Comparison of ENCODE assay signal across 14 cellular contexts in the genomic region with DNA sequence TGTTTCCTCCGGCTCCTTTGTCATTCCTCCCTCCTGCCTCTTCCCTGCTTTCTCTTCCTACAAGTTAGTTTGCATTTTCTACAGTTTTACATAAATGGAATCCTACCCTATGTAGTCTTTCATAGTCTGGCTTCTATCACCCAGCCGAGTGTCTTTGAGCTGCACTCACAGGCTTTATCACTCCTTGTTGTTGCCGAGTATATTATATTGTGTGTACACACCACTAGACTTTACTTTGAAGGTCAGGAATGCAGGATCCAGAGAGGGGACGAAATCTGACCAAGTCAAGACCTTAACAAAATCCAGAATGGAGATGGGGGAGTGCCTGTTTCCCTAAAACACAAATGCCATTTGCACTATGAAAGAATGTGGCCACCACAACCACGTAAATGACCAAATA.
DNase-seq lines count a peak whose midpoint lies in the region; ATAC-seq, FAIRE-seq and TF ChIP-seq lines count a peak whose summit lies in the region.
"Had no signal": no experiment of that assay in that cellular context is flagged by ENCODE, and none has a peak within 500 bp of the region (broad histone marks: within the 10 kb centered on the region; RNA-seq: fewer than 3 reads in every experiment).

No MANE protein-coding gene starts in this region.

- H3K4me2 ChIP-seq in DOHH2 (ENCODE audit: low read length) (peak overlapping the region; percentile 43), astrocyte (ENCODE audit: low read length) (no peak overlapping the region)

- no peaks in the 10 kb centered on the region for H3K9me3 Mint-ChIP-seq in astrocyte (ENCODE audit: unreplicated experiment)

- no peaks in the 10 kb centered on the region for H3F3A ChIP-seq in DOHH2 (ENCODE audit: control insufficient read depth, insufficient read depth)

- no peak for FAIRE-seq in astrocyte (lab: Jason Lieb, UNC)
- FAIRE-seq: H54 had no signal

- H3K27ac ChIP-seq in DOHH2 (ENCODE audit: low read depth, low read length): no peak overlapping the region
- H3K27ac ChIP-seq in astrocyte (ENCODE audit: low read depth, low read length): no peak overlapping the region
- H3K27ac ChIP-seq in mesodermal cell (ENCODE audit: low read depth, low read length, severe bottlenecking): peak overlapping the region; percentile 36
- no peak overlapping the region for H3K27ac ChIP-seq in ovary
- H3K27ac ChIP-seq in effector memory CD4-positive, alpha-beta T cell (ENCODE audit: insufficient read depth, low read length, poor library complexity, severe bottlenecking): no peak overlapping the region
- H3K27ac ChIP-seq: neutrophil had no signal

- H2AFZ ChIP-seq in astrocyte (ENCODE audit: low read depth, low read length): no peak overlapping the region

- no peaks in the 10 kb centered on the region for H3K36me3 ChIP-seq in DOHH2 (ENCODE audit: control insufficient read depth, low read length)
- peaks cover 3% of the 10 kb centered on the region for H3K36me3 ChIP-seq in astrocyte (ENCODE audit: insufficient read depth, low read length)
- no peaks in the 10 kb centered on the region for H3K36me3 ChIP-seq in mesodermal cell (ENCODE audit: control insufficient read depth, insufficient read depth, low read length)
- no peaks in the 10 kb centered on the region for H3K36me3 ChIP-seq in ovary
- H3K36me3 ChIP-seq in effector memory CD4-positive, alpha-beta T cell (ENCODE audit: control insufficient read depth, insufficient read depth, low read length): no peaks in the 10 kb centered on the region
- H3K36me3 ChIP-seq: neutrophil had no signal

- H4K20me1 ChIP-seq in DOHH2 (ENCODE audit: control insufficient read depth, insufficient read depth, low read depth, low read length) (no peaks in the 10 kb centered on the region), astrocyte (ENCODE audit: insufficient read depth, low read length) (peaks cover 58% of the 10 kb centered on the region)

- H3K4me1 ChIP-seq in DOHH2 (ENCODE audit: control insufficient read depth, low read length) (peaks cover 11% of the 10 kb centered on the region), astrocyte (ENCODE audit: insufficient read depth, low read length) (peaks cover 3% of the 10 kb centered on the region), mesodermal cell (ENCODE audit: control insufficient read depth, insufficient read depth, low read length, poor library complexity, severe bottlenecking) (peaks cover 4% of the 10 kb centered on the region), ovary (ENCODE audit: insufficient read depth) (peaks cover 5% of the 10 kb centered on the region)
- H3K4me1 ChIP-seq in effector memory CD4-positive, alpha-beta T cell (ENCODE audit: control insufficient read depth, insufficient read depth, low read length, poor library complexity, severe bottlenecking): no peaks in the 10 kb centered on the region

- peak overlapping the region; percentile 83 for H3K27ac Mint-ChIP-seq in astrocyte (ENCODE audit: unreplicated experiment)

- intact Hi-C loops in ovary (cut with DNase I): no loop called here

- H3K27me3 ChIP-seq in DOHH2 (ENCODE audit: control insufficient read depth, low read length) (peaks cover 15% of the 10 kb centered on the region), astrocyte (ENCODE audit: insufficient read depth, low read length) (no peaks in the 10 kb centered on the region), ovary (no peaks in the 10 kb centered on the region)
- no peaks in the 10 kb centered on the region for H3K27me3 ChIP-seq in effector memory CD4-positive, alpha-beta T cell (replicated peaks; ENCODE audit: control insufficient read depth, insufficient read depth, low read length, poor library complexity, severe bottlenecking)
- H3K27me3 ChIP-seq: neutrophil had no signal

- 58 to 60% methylated on average over 1 to 2 of the region's 5 CpGs for WGBS in mesodermal cell (ENCODE audit: insufficient coverage in 2 of 2), 2 experiments
- WGBS in ovary, 3 donors: 34 to 47% (median 36%) methylated on average over 5 of the region's 5 CpGs

- H3K79me2 ChIP-seq in DOHH2 (ENCODE audit: control insufficient read depth, low read length) (no peaks in the 10 kb centered on the region), astrocyte (ENCODE audit: insufficient read depth, low read length) (peaks cover 72% of the 10 kb centered on the region)

- H3K9me2 ChIP-seq in DOHH2 (replicated peaks; ENCODE audit: control insufficient read depth, low read length): no peaks in the 10 kb centered on the region

- H3K9ac ChIP-seq in astrocyte (ENCODE audit: low read length): no peak overlapping the region

- DNase-seq in astrocyte (ENCODE audit: low read depth) (no peak), AML-193 (lab: John Stamatoyannopoulos, UW) (no peak), ovary (no peak)
- no peak for DNase-seq in effector memory CD4-positive, alpha-beta T cell
- DNase-seq: NCI-H2081; stimulated activated CD4-positive, alpha-beta T cell treated with anti-CD3 and anti-CD28 coated beads, Interleukin-4, amount 100 ng/mL, for 4 hours; SW 1271 had no signal

- no peak for TF ChIP-seq EP300 in ovary (IDR thresholded peaks at IDR 0.05)

- no peak overlapping the region for H3K4me3 Mint-ChIP-seq in astrocyte (ENCODE audit: unreplicated experiment)
- H3K4me3 Mint-ChIP-seq: brain had no signal

- no peak for TF ChIP-seq CTCF in DOHH2 (IDR thresholded peaks at IDR 0.05; ENCODE audit: low read depth, low read length, poor library complexity, severe bottlenecking)
- TF ChIP-seq CTCF in astrocyte (IDR thresholded peaks at IDR 0.05; ENCODE audit: insufficient read depth, low read depth, low read length): no peak
- TF ChIP-seq CTCF in ovary (IDR thresholded peaks at IDR 0.05): no peak

- TF ChIP-seq POLR2A in ovary (IDR thresholded peaks at IDR 0.05): no peak

- peaks cover 30% of the 10 kb centered on the region for H3K4me1 Mint-ChIP-seq in astrocyte (ENCODE audit: low read depth, unreplicated experiment)
- H3K4me1 Mint-ChIP-seq: brain had no signal

- peak; percentile 17 for ATAC-seq in HG02852 (IDR thresholded peaks at IDR 0.05; ENCODE audit: unreplicated experiment)
- ATAC-seq in HG02623 (IDR thresholded peaks at IDR 0.05; ENCODE audit: unreplicated experiment): no peak

- H3K4me3 ChIP-seq in DOHH2 (ENCODE audit: low read length) (peak overlapping the region; percentile 27; the same call in 1 of the 2 replicates), astrocyte (ENCODE audit: insufficient read depth, low read depth, low read length) (no peak overlapping the region), mesodermal cell (ENCODE audit: extremely low read depth, insufficient read depth, low read length, poor library complexity, severe bottlenecking) (no peak overlapping the region), ovary (no peak overlapping the region)
- no peak overlapping the region for H3K4me3 ChIP-seq in effector memory CD4-positive, alpha-beta T cell (ENCODE audit: insufficient read depth, low read depth, low read length, poor library complexity, severe bottlenecking)

- H3K27me3 Mint-ChIP-seq in astrocyte (ENCODE audit: low read depth, unreplicated experiment): no peaks in the 10 kb centered on the region

- no peaks in the 10 kb centered on the region for H3K9me3 ChIP-seq in DOHH2 (ENCODE audit: control insufficient read depth, insufficient read depth, low read length)
- H3K9me3 ChIP-seq in astrocyte (ENCODE audit: insufficient read depth, low read depth, low read length): no peaks in the 10 kb centered on the region
- H3K9me3 ChIP-seq in mesodermal cell (ENCODE audit: control insufficient read depth, low read length): no peaks in the 10 kb centered on the region
- H3K9me3 ChIP-seq in ovary: no peaks in the 10 kb centered on the region
- no peaks in the 10 kb centered on the region for H3K9me3 ChIP-seq in effector memory CD4-positive, alpha-beta T cell (ENCODE audit: control insufficient read depth, low read length)
- H3K9me3 ChIP-seq: neutrophil had no signal

- H3K36me3 Mint-ChIP-seq in astrocyte (ENCODE audit: low read depth, unreplicated experiment): peaks cover under 1% of the 10 kb centered on the region
- H3K36me3 Mint-ChIP-seq: brain had no signal
